In the genomic region with DNA sequence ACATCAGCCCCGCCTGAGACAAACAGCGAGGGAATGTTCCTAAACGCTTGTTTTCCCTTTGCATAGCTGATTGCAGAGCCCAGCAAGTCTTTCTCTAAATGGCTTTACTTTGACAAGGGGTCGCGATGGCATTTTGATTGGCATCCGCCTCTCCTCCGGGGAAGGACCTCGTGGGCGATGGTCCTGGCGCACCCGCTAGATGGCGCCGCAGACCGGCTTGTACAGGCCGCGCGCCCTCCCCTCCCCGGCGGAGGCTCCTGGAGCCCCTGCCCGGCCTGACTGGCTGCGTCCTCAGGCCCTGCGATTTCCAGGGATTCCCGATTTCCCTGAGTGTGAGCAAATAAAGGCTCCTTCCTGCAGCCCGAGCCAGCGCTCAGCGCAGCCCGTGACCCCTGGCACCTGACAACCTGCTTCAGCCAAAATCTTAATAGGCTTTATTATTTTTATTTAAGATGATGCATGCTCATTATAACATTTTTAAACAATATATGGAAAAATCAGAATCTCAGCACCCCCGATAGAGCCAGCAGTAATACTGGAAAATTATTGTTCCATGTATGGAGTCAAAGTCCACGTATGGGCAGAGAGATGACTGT, we compare ENCODE assay signal across 8 cellular contexts.
DNase-seq lines count a peak whose midpoint lies in the region; ATAC-seq and TF ChIP-seq lines count a peak whose summit lies in the region.

No MANE protein-coding gene starts in this region.

- POLR2A ChIA-PET in OCI-LY7 (lab: Charles Lee), result no interaction called here

- H3K4me1 Mint-ChIP-seq in activated CD4-positive, alpha-beta T cell treated with anti-CD3 and anti-CD28 coated beads, Interleukin-2, amount 10 ng/mL, durations not matched to agents 24 days and 14 days, result no peaks in the 10 kb centered on the region

- H3K27me3 ChIP-seq in osteoblast (ENCODE audit: insufficient read depth, low read length), result no peaks in the 10 kb centered on the region

- no peak overlapping the region for H3K27ac Mint-ChIP-seq in activated CD4-positive, alpha-beta T cell treated with anti-CD3 and anti-CD28 coated beads, Interleukin-2, amount 10 ng/mL, durations not matched to agents 24 days and 14 days

- H3K4me3 ChIP-seq in OCI-LY7 (ENCODE audit: low read depth, low read length, poor library complexity, severe bottlenecking) (no peak overlapping the region), epithelial cell of esophagus (ENCODE audit: low read length) (no peak overlapping the region), osteoblast (ENCODE audit: insufficient read depth, low read length) (no peak overlapping the region)

- CTCF ChIA-PET in OCI-LY7 (lab: Charles Lee; ENCODE audit: unreplicated experiment), result no interaction called here

- no peak overlapping the region for H3K4me3 Mint-ChIP-seq in activated CD4-positive, alpha-beta T cell treated with anti-CD3 and anti-CD28 coated beads, Interleukin-2, amount 10 ng/mL, durations not matched to agents 24 days and 14 days

- no peak overlapping the region for H3K27ac ChIP-seq in OCI-LY7 (ENCODE audit: low read depth, low read length, poor library complexity, severe bottlenecking)
- no peak overlapping the region for H3K27ac ChIP-seq in osteoblast (ENCODE audit: low read depth, low read length)

- no peaks in the 10 kb centered on the region for H3K9me2 ChIP-seq in OCI-LY7 (ENCODE audit: insufficient read depth, low read length)

- intact Hi-C loops in activated CD4-positive, alpha-beta T cell treated with anti-CD3 and anti-CD28 coated beads, Interleukin-2, amount 10 ng/mL, durations not matched to agents 24 days and 14 days (cut with micrococcal nuclease), result loop anchor here (5.0 kb wide), 1 partner anchor 1339 kb away; no protein-coding TSS in a partner anchor
- intact Hi-C loops in OCI-LY7 (cut with micrococcal nuclease; ENCODE audit: unreplicated experiment), result loop anchor here (1.0 to 5.0 kb wide), 3 partner anchors 149 to 351 kb away; no protein-coding TSS in a partner anchor

- ATAC-seq in HG02642 (IDR thresholded peaks at IDR 0.05; ENCODE audit: poor library complexity, unreplicated experiment) (peak; percentile 84), HG03097 (IDR thresholded peaks at IDR 0.05; ENCODE audit: low FRiP score, unreplicated experiment) (no peak)

- BruUV-seq in OCI-LY7 (replicated peaks; lab: Mats Ljungman, UMichigan), result no TSS peak

- TF ChIP-seq CTCF in OCI-LY7 (conservative IDR thresholded peaks at IDR 0.05; ENCODE audit: low read length) (peak; percentile 89), epithelial cell of esophagus (IDR thresholded peaks at IDR 0.05; ENCODE audit: insufficient read depth, low read depth, low read length, missing control alignments) (peak; percentile 49), osteoblast (IDR thresholded peaks at IDR 0.05; ENCODE audit: extremely low read depth, low read depth, low read length) (peak; percentile 39)

- no peaks in the 10 kb centered on the region for H3K9me3 Mint-ChIP-seq in activated CD4-positive, alpha-beta T cell treated with anti-CD3 and anti-CD28 coated beads, Interleukin-2, amount 10 ng/mL, durations not matched to agents 24 days and 14 days

- no peaks in the 10 kb centered on the region for H3K27me3 Mint-ChIP-seq in activated CD4-positive, alpha-beta T cell treated with anti-CD3 and anti-CD28 coated beads, Interleukin-2, amount 10 ng/mL, durations not matched to agents 24 days and 14 days

- no peaks in the 10 kb centered on the region for H3K4me1 ChIP-seq in OCI-LY7 (ENCODE audit: insufficient read depth, low read length, poor library complexity, severe bottlenecking)
- H3K4me1 ChIP-seq in osteoblast (ENCODE audit: insufficient read depth, low read length), result no peaks in the 10 kb centered on the region

- H3K9me3 ChIP-seq in OCI-LY7 (ENCODE audit: low read length), result no peaks in the 10 kb centered on the region
- H3K9me3 ChIP-seq in osteoblast (ENCODE audit: low read depth, low read length), result no peaks in the 10 kb centered on the region

- no peaks in the 10 kb centered on the region for H4K20me1 ChIP-seq in OCI-LY7 (ENCODE audit: insufficient read depth, low read length)
- H4K20me1 ChIP-seq in osteoblast (ENCODE audit: insufficient read depth, low read length), result no peaks in the 10 kb centered on the region

- no peak overlapping the region for H2AFZ ChIP-seq in OCI-LY7 (ENCODE audit: low read length)
- H2AFZ ChIP-seq in osteoblast (ENCODE audit: low read length), result no peak overlapping the region

- H3K79me2 ChIP-seq in OCI-LY7 (ENCODE audit: insufficient read depth, low read depth, low read length), result no peaks in the 10 kb centered on the region
- H3K79me2 ChIP-seq in osteoblast (ENCODE audit: insufficient read depth, low read length), result no peaks in the 10 kb centered on the region

- peak; percentile 73 for DNase-seq in activated CD4-positive, alpha-beta T cell treated with anti-CD3 and anti-CD28 coated beads, Interleukin-2, amount 10 ng/mL, durations not matched to agents 24 days and 14 days
- no peak for DNase-seq in activated CD4-positive, alpha-beta T cell treated with anti-CD3 and anti-CD28 coated beads, Interleukin-2, amount 50 U/mL, for 4 hours
- DNase-seq in OCI-LY7 (ENCODE audit: low spot score) (peak; percentile 56), epithelial cell of esophagus (ENCODE audit: low read depth) (peak; percentile 14), osteoblast (ENCODE audit: insufficient read length, low spot score, missing footprints) (no peak), GOT3 (lab: John Stamatoyannopoulos, UW) (no peak)

- H3K36me3 ChIP-seq in OCI-LY7 (ENCODE audit: insufficient read depth, low read length), result no peaks in the 10 kb centered on the region
- no peaks in the 10 kb centered on the region for H3K36me3 ChIP-seq in osteoblast (ENCODE audit: insufficient read depth, low read length)

- H3K4me2 ChIP-seq in OCI-LY7 (ENCODE audit: low read length) (no peak overlapping the region), osteoblast (ENCODE audit: insufficient read depth, low read length) (no peak overlapping the region)

- H3K36me3 Mint-ChIP-seq in activated CD4-positive, alpha-beta T cell treated with anti-CD3 and anti-CD28 coated beads, Interleukin-2, amount 10 ng/mL, durations not matched to agents 24 days and 14 days (ENCODE audit: low read depth), result no peaks in the 10 kb centered on the region

Comparison
In these comparisons a context has a peak if more than half of its experiments do, and no peak if none do; other contexts are left out.
1. DNase-seq: peak in activated CD4-positive, alpha-beta T cell treated with anti-CD3 and anti-CD28 coated beads, Interleukin-2, amount 10 ng/mL, durations not matched to agents 24 days and 14 days (single experiment), OCI-LY7 (single experiment) and epithelial cell of esophagus (single experiment); none in activated CD4-positive, alpha-beta T cell treated with anti-CD3 and anti-CD28 coated beads, Interleukin-2, amount 50 U/mL, for 4 hours (0 of 2), osteoblast (single experiment) and GOT3 (single experiment).
2. CTCF ChIP-seq: peak in every context shown above with its lines; median percentile 89 in OCI-LY7; 49 in epithelial cell of esophagus; 39 in osteoblast.